7 cellular contexts compared by ENCODE assay signal in the genomic region with DNA sequence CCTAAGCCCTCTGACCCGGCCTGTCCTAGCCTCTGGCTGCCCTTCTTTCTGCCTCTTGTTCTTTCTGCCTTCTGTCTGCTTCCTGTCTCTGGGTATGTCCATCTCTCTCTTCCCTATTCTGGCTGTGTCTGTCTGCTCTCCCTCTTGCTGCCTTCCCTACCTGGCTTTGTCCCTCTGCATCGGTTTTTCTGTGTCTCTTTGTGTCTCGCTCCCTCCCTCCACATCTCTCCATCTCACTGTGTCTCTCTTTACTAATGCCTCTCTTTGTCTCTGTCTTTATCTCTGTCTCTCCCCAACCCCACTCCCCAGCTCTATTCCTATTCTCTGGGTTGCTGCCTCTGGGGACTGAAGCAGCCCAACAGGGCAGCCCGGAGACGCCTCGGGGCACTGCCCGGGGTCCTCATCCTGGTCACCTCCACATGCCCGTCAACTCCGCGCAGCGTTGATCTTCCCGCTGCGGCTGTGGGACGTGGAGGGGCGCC. TPM values are rescaled to one million over a fixed set of nuclear protein-coding genes. Genes with fewer than 3 reads are reported as not detected.
DNase-seq lines count a peak whose midpoint lies in the region; ATAC-seq and TF ChIP-seq lines count a peak whose summit lies in the region.

No MANE protein-coding gene starts in this region.

- H3K9me3 Mint-ChIP-seq in MCF 10A (ENCODE audit: unreplicated experiment) = no peaks in the 10 kb centered on the region
- H3K9me3 Mint-ChIP-seq in naive thymus-derived CD8-positive, alpha-beta T cell = no peaks in the 10 kb centered on the region

- in situ Hi-C loops in G401 (cut with HindIII; ENCODE audit: low sequenced_read_pairs) = no loop called here

- intact Hi-C loops in MCF 10A (cut with micrococcal nuclease) = loop anchor here (1.0 kb wide), 1 partner anchor 26 kb away; no protein-coding TSS in a partner anchor

- peaks cover 2% of the 10 kb centered on the region for H3K36me3 ChIP-seq in MG63

- peak overlapping the region; percentile 68 for H3K4me3 Mint-ChIP-seq in MCF 10A (ENCODE audit: unreplicated experiment)
- peak overlapping the region; percentile 90 to 98 (median 94) for H3K4me3 Mint-ChIP-seq in naive thymus-derived CD8-positive, alpha-beta T cell

- BruUV-seq in MCF 10A (replicated peaks; lab: Mats Ljungman, UMichigan) = no TSS peak

- peak; percentile 65 for DNase-seq in G401 (ENCODE audit: low spot score)
- no peak for DNase-seq in MG63
- DNase-seq in MCF 10A (ENCODE audit: unreplicated experiment) = no peak
- DNase-seq in naive thymus-derived CD8-positive, alpha-beta T cell = peak in 1 of 10 donors; percentile 57
- DNase-seq in HT-29 (ENCODE audit: low spot score) = no peak
- DNase-seq in ureter (ENCODE audit: low spot score) = no peak

- H3K36me3 Mint-ChIP-seq in MCF 10A (ENCODE audit: insufficient read depth, unreplicated experiment) = peaks cover 8% of the 10 kb centered on the region
- H3K36me3 Mint-ChIP-seq in naive thymus-derived CD8-positive, alpha-beta T cell = peaks cover 0 to 12% (median 5%) of the 10 kb centered on the region in 3 donors

- H3K27me3 Mint-ChIP-seq in MCF 10A (ENCODE audit: insufficient read depth, unreplicated experiment) = no peaks in the 10 kb centered on the region
- H3K27me3 Mint-ChIP-seq in naive thymus-derived CD8-positive, alpha-beta T cell = peaks cover 31 to 90% (median 62%) of the 10 kb centered on the region in 5 donors

- no peaks in the 10 kb centered on the region for H3K27me3 ChIP-seq in MG63

- no peak for TF ChIP-seq CTCF in MCF 10A (IDR thresholded peaks at IDR 0.05; ENCODE audit: unreplicated experiment)

- peaks cover 51% of the 10 kb centered on the region for H3K4me1 Mint-ChIP-seq in MCF 10A (ENCODE audit: insufficient read depth, unreplicated experiment)
- H3K4me1 Mint-ChIP-seq in naive thymus-derived CD8-positive, alpha-beta T cell = peaks cover 44 to 83% (median 68%) of the 10 kb centered on the region in 4 donors

- no peak for ATAC-seq in naive thymus-derived CD8-positive, alpha-beta T cell
- no peak for ATAC-seq in HG03439 (IDR thresholded peaks at IDR 0.05; ENCODE audit: unreplicated experiment)

- H3K27ac Mint-ChIP-seq in MCF 10A (ENCODE audit: low read depth, unreplicated experiment) = peak overlapping the region; percentile 4
- H3K27ac Mint-ChIP-seq in naive thymus-derived CD8-positive, alpha-beta T cell = peak overlapping the region in 6 of 10 donors; percentile 3 to 87 (median 40)

- H3K9me3 ChIP-seq in MG63 = no peaks in the 10 kb centered on the region

- CTCF ChIA-PET in MCF 10A (lab: Yijun Ruan, JAX) = interaction anchor here (0.5 to 9.8 kb wide), 19 partner anchors 10 to 507 kb away, joined by 3 to 188 read pairs (median 4); partner anchors contain the start of genes INHBE and SHMT2

- peak overlapping the region; percentile 61 for H3K4me3 ChIP-seq in MG63

- POLR2A ChIA-PET in MCF 10A (lab: Yijun Ruan, JAX) = interaction anchor here (0.7 to 2.9 kb wide), 6 partner anchors 10 to 161 kb away, joined by 3 to 37 read pairs (median 7); partner anchors contain the start of genes NEMP1, SHMT2 and STAT6
- POLR2A ChIA-PET in naive thymus-derived CD8-positive, alpha-beta T cell (lab: Charles Lee) = interaction anchor here (0.8 to 7.5 kb wide), 6 partner anchors 10 to 111 kb away, joined by 3 to 72 read pairs (median 21); partner anchors contain the start of genes LRP1, NXPH4 and SHMT2

RNA-seq across cellular contexts. Expression of gene SHMT2, which starts 10.1 kb away (rescaled TPM):
- 160 and 174 TPM in 2 replicates for total RNA-seq in G401 (2014; rRNA removed; shearing (Covaris generic))
- total RNA-seq in MG63 (2014; rRNA removed; shearing (Covaris generic); ENCODE audit: low replicate concordance) = 232 and 343 TPM in 2 replicates
- total RNA-seq in MCF 10A (2022) (375 and 421 TPM in 2 replicates), ureter (97.4 TPM)
- 10 to 100 TPM; 45.2 to 45.3 TPM for total RNA-seq in naive thymus-derived CD8-positive, alpha-beta T cell
- polyA plus RNA-seq in naive thymus-derived CD8-positive, alpha-beta T cell = 10 to 100 TPM; 27.3 to 31.2 (median 28.8) TPM
- total RNA-seq in HT-29 (2014; rRNA removed; shearing (Covaris generic)) = 295 and 298 TPM in 2 replicates

RNA-seq across cellular contexts. Expression of gene STAC3, which starts 11.4 kb away (rescaled TPM):
- total RNA-seq in G401 (2014; rRNA removed; shearing (Covaris generic)) = 0.14 TPM in 1 of 2 replicates, not detected in the other
- total RNA-seq in MG63 (2014; rRNA removed; shearing (Covaris generic); ENCODE audit: low replicate concordance) = 0.86 TPM in 1 of 2 replicates, not detected in the other
- total RNA-seq in MCF 10A (2022) = 2.5 and 2.8 TPM in 2 replicates
- total RNA-seq in naive thymus-derived CD8-positive, alpha-beta T cell = 1 to 10 TPM; 2.5 to 2.6 TPM
- polyA plus RNA-seq in naive thymus-derived CD8-positive, alpha-beta T cell = not detected
- total RNA-seq in HT-29 (2014; rRNA removed; shearing (Covaris generic)) = 0.41 and 1.1 TPM in 2 replicates
- 3.0 TPM for total RNA-seq in ureter

RNA-seq across cellular contexts. Expression of gene NXPH4, which starts 23.0 kb away (rescaled TPM):
- 0.49 TPM in 1 of 2 replicates, not detected in the other for total RNA-seq in G401 (2014; rRNA removed; shearing (Covaris generic))
- 1.2 TPM in 1 of 2 replicates, not detected in the other for total RNA-seq in MG63 (2014; rRNA removed; shearing (Covaris generic); ENCODE audit: low replicate concordance)
- total RNA-seq in MCF 10A (2022) = 2.2 and 2.8 TPM in 2 replicates
- total RNA-seq in naive thymus-derived CD8-positive, alpha-beta T cell = under 1 TPM; 0.41 to 0.55 TPM
- polyA plus RNA-seq in naive thymus-derived CD8-positive, alpha-beta T cell = not detected
- 0.97 and 2.8 TPM in 2 replicates for total RNA-seq in HT-29 (2014; rRNA removed; shearing (Covaris generic))
- total RNA-seq in ureter = not detected
